ENCODE assay signal across 1 cellular context in genomic region chr11:5197538-5197937, GRCh38.
TF ChIP-seq lines count a peak whose summit lies in the region.

No MANE protein-coding gene starts in this region.

TF ChIP-seq in K562, 482 proteins besides CTCF, POLR2A, EP300 and RAD21:
- peak; percentile 43; the same call in 1 of the 2 replicates for TF ChIP-seq NFIC (IDR thresholded peaks at IDR 0.05)
- TF ChIP-seq KLF16 (IDR thresholded peaks at IDR 0.05): no peak
- TF ChIP-seq ZBTB8A (IDR thresholded peaks at IDR 0.05; ENCODE audit: partially characterized antibody): no peak
- no peak for TF ChIP-seq HNRNPK (IDR thresholded peaks at IDR 0.05; ENCODE audit: low read depth, low read length, poor library complexity, severe bottlenecking)
- no peak for TF ChIP-seq ZKSCAN3 (CRISPR knock-in tag; IDR thresholded peaks at IDR 0.05)
- peak; percentile 32; the same call in 1 of the 2 replicates for TF ChIP-seq ESRRA (IDR thresholded peaks at IDR 0.05; ENCODE audit: borderline replicate concordance, low read depth)
- TF ChIP-seq IRF2 (CRISPR knock-in tag; IDR thresholded peaks at IDR 0.05): no peak
- TF ChIP-seq EGR1 (conservative IDR thresholded peaks at IDR 0.05): no peak
TF ChIP-seq in K562: peak in this region for 2.
